3 cellular contexts compared by ENCODE assay signal in the genomic region with DNA sequence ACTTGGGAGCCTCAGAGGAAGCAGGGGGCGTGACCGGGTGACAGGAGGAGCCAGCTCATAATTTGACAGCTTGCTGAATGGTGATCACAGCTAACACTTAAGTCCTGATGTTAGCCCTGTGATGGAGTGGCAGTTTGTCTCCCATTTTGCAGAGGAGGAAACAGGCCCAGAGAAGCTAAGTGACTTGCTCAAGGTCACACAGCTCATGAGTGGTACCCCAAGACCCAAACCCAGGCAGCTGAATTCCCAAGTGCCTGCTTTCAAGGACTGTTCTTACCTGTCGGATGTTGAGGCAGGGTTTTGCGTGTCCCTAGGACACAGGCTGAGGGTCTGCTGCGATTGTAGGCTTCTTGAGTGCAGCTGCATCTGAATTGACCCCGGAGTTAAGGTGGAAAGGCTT.
A peak's percentile ranks its signal among the peaks of the same experiment; 100 is the strongest.
TF ChIP-seq lines count a peak whose summit lies in the region.

No MANE protein-coding gene starts in this region.

TF ChIP-seq in GM12891, 5 proteins besides CTCF, POLR2A, EP300 and RAD21:
- no peak for TF ChIP-seq PAX5 (IDR thresholded peaks at IDR 0.05; ENCODE audit: insufficient read depth, low read length, severe bottlenecking)
- no peak for TF ChIP-seq POU2F2 (IDR thresholded peaks at IDR 0.05; ENCODE audit: low read depth, low read length)
- TF ChIP-seq TAF1 (IDR thresholded peaks at IDR 0.05; ENCODE audit: low read depth, low read length) = no peak
- no peak for TF ChIP-seq POLR2AphosphoS5 (IDR thresholded peaks at IDR 0.05; ENCODE audit: low read depth, low read length)
- TF ChIP-seq SPI1 (IDR thresholded peaks at IDR 0.05; ENCODE audit: low read depth, low read length) = no peak

TF ChIP-seq in HEK293, 187 proteins besides CTCF, POLR2A, EP300 and RAD21:
- TF ChIP-seq ZNF2 (tag by site-specific recombination; IDR thresholded peaks at IDR 0.05) (no peak), ZNF768 (tag by site-specific recombination; IDR thresholded peaks at IDR 0.05) (0 out of 2 replicates have a peak, but pooled peaks have one; percentile 27)

TF ChIP-seq in K562, 482 proteins besides CTCF, POLR2A, EP300 and RAD21:
- TF ChIP-seq, protein P1, sequence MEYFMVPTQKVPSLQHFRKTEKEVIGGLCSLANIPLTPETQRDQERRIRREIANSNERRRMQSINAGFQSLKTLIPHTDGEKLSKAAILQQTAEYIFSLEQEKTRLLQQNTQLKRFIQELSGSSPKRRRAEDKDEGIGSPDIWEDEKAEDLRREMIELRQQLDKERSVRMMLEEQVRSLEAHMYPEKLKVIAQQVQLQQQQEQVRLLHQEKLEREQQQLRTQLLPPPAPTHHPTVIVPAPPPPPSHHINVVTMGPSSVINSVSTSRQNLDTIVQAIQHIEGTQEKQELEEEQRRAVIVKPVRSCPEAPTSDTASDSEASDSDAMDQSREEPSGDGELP (CRISPR knock-in tag; IDR thresholded peaks at IDR 0.05; ENCODE audit: borderline replicate concordance) = no peak
- no peak for TF ChIP-seq BRF1 (IDR thresholded peaks at IDR 0.05; ENCODE audit: borderline replicate concordance, extremely low read depth, insufficient read length)
- TF ChIP-seq ZFP36 (IDR thresholded peaks at IDR 0.05; ENCODE audit: low read depth, low read length, partially characterized antibody) = peak; percentile 81
- TF ChIP-seq NCOR1 (IDR thresholded peaks at IDR 0.05) = no peak
- TF ChIP-seq PTBP1 (IDR thresholded peaks at IDR 0.05; ENCODE audit: low read depth, low read length) = peak; percentile 84; the same call in 1 of the 2 replicates
- TF ChIP-seq GATAD2B (IDR thresholded peaks at IDR 0.05; ENCODE audit: borderline replicate concordance) = no peak
- peak; percentile 57; the same call in 1 of the 2 replicates for TF ChIP-seq SMARCA5 (IDR thresholded peaks at IDR 0.05)
- TF ChIP-seq, protein P2, sequence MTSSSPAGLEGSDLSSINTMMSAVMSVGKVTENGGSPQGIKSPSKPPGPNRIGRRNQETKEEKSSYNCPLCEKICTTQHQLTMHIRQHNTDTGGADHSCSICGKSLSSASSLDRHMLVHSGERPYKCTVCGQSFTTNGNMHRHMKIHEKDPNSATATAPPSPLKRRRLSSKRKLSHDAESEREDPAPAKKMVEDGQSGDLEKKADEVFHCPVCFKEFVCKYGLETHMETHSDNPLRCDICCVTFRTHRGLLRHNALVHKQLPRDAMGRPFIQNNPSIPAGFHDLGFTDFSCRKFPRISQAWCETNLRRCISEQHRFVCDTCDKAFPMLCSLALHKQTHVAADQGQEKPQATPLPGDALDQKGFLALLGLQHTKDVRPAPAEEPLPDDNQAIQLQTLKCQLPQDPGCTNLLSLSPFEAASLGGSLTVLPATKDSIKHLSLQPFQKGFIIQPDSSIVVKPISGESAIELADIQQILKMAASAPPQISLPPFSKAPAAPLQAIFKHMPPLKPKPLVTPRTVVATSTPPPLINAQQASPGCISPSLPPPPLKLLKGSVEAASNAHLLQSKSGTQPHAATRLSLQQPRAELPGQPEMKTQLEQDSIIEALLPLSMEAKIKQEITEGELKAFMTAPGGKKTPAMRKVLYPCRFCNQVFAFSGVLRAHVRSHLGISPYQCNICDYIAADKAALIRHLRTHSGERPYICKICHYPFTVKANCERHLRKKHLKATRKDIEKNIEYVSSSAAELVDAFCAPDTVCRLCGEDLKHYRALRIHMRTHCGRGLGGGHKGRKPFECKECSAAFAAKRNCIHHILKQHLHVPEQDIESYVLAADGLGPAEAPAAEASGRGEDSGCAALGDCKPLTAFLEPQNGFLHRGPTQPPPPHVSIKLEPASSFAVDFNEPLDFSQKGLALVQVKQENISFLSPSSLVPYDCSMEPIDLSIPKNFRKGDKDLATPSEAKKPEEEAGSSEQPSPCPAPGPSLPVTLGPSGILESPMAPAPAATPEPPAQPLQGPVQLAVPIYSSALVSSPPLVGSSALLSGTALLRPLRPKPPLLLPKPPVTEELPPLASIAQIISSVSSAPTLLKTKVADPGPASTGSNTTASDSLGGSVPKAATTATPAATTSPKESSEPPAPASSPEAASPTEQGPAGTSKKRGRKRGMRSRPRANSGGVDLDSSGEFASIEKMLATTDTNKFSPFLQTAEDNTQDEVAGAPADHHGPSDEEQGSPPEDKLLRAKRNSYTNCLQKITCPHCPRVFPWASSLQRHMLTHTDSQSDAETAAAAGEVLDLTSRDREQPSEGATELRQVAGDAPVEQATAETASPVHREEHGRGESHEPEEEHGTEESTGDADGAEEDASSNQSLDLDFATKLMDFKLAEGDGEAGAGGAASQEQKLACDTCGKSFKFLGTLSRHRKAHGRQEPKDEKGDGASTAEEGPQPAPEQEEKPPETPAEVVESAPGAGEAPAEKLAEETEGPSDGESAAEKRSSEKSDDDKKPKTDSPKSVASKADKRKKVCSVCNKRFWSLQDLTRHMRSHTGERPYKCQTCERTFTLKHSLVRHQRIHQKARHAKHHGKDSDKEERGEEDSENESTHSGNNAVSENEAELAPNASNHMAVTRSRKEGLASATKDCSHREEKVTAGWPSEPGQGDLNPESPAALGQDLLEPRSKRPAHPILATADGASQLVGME (CRISPR knock-in tag; IDR thresholded peaks at IDR 0.05) = no peak
- no peak for TF ChIP-seq PHF20 (IDR thresholded peaks at IDR 0.05; ENCODE audit: partially characterized antibody)
- TF ChIP-seq, protein P3, sequence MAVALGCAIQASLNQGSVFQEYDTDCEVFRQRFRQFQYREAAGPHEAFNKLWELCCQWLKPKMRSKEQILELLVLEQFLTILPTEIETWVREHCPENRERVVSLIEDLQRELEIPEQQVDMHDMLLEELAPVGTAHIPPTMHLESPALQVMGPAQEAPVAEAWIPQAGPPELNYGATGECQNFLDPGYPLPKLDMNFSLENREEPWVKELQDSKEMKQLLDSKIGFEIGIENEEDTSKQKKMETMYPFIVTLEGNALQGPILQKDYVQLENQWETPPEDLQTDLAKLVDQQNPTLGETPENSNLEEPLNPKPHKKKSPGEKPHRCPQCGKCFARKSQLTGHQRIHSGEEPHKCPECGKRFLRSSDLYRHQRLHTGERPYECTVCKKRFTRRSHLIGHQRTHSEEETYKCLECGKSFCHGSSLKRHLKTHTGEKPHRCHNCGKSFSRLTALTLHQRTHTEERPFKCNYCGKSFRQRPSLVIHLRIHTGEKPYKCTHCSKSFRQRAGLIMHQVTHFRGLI (CRISPR knock-in tag; IDR thresholded peaks at IDR 0.05) = no peak
- no peak for TF ChIP-seq CHD4 (IDR thresholded peaks at IDR 0.05; ENCODE audit: insufficient read depth, insufficient replicate concordance, low read depth, low read length, poor library complexity, severe bottlenecking)
- TF ChIP-seq CBX8 (IDR thresholded peaks at IDR 0.05; ENCODE audit: borderline replicate concordance, extremely low read depth, low read depth, low read length, poor library complexity, severe bottlenecking) = no peak
- 0 out of 2 replicates have a peak, but pooled peaks have one; percentile 28 for TF ChIP-seq HDAC2 (IDR thresholded peaks at IDR 0.05)
- no peak for TF ChIP-seq ZNF165 (CRISPR knock-in tag; IDR thresholded peaks at IDR 0.05; ENCODE audit: borderline replicate concordance)
- TF ChIP-seq DIDO1 (tag; IDR thresholded peaks at IDR 0.05; ENCODE audit: low read depth) = no peak
- no peak for TF ChIP-seq YBX1 (IDR thresholded peaks at IDR 0.05)
- TF ChIP-seq ZNF324 (CRISPR knock-in tag; IDR thresholded peaks at IDR 0.05) = no peak
- TF ChIP-seq JUND (IDR thresholded peaks at IDR 0.05; ENCODE audit: borderline replicate concordance, low read depth, low read length) = no peak
- no peak for TF ChIP-seq JUND (tag; IDR thresholded peaks at IDR 0.05; ENCODE audit: borderline replicate concordance, low read depth, low read length)
- no peak for TF ChIP-seq POU5F1 (IDR thresholded peaks at IDR 0.05; ENCODE audit: borderline replicate concordance, low read depth, low read length, partially characterized antibody)
- TF ChIP-seq KDM1A (IDR thresholded peaks at IDR 0.05) = peak in 1 of 2 experiments; percentile 56; a peak in 3 of 4 replicates
- no peak for TF ChIP-seq MECOM (CRISPR knock-in tag; IDR thresholded peaks at IDR 0.05)
- TF ChIP-seq, protein P4, sequence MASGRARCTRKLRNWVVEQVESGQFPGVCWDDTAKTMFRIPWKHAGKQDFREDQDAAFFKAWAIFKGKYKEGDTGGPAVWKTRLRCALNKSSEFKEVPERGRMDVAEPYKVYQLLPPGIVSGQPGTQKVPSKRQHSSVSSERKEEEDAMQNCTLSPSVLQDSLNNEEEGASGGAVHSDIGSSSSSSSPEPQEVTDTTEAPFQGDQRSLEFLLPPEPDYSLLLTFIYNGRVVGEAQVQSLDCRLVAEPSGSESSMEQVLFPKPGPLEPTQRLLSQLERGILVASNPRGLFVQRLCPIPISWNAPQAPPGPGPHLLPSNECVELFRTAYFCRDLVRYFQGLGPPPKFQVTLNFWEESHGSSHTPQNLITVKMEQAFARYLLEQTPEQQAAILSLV (tag; IDR thresholded peaks at IDR 0.05) = no peak
- TF ChIP-seq RAD51 (IDR thresholded peaks at IDR 0.05; ENCODE audit: borderline replicate concordance, low read depth) = no peak
- TF ChIP-seq RBM25 (IDR thresholded peaks at IDR 0.05; ENCODE audit: low read depth, low read length, severe bottlenecking) = peak; percentile 79
- TF ChIP-seq BCOR (IDR thresholded peaks at IDR 0.05) = peak; percentile 88
